25 cellular contexts compared by ENCODE assay signal in genomic region chr20:15611579-15611978, GRCh38.
"Had no signal": no experiment of that assay in that cellular context is flagged by ENCODE, and none has a peak within 500 bp of the region (broad histone marks: within the 10 kb centered on the region; RNA-seq: fewer than 3 reads in every experiment).

No MANE protein-coding gene starts in this region.

- H3K36me3 ChIP-seq: colonic mucosa, esophagus squamous epithelium, gastrocnemius medialis, heart left ventricle, left lung, lower lobe of right lung had no signal

- H3K27me3 ChIP-seq: colonic mucosa, esophagus squamous epithelium, gastrocnemius medialis, heart left ventricle, hepatocyte, left lung had no signal

- H3K4me1 ChIP-seq: colonic mucosa, esophagus squamous epithelium, gastrocnemius medialis, left lung had no signal

- H3K4me3 ChIP-seq: colonic mucosa, esophagus squamous epithelium, gastrocnemius medialis, heart left ventricle, hepatocyte, left lung, lower lobe of right lung, mucosa of descending colon had no signal

- H3K9me3 ChIP-seq: colonic mucosa, esophagus squamous epithelium, gastrocnemius medialis, heart left ventricle, left lung, lower lobe of right lung, mucosa of descending colon had no signal

- DNase-seq: colonic mucosa; cortex of kidney; effector CD8-positive, alpha-beta T cell; effector memory CD8-positive, alpha-beta T cell; endodermal cell; erythroblast; esophagus squamous epithelium; foreskin fibroblast; foreskin melanocyte; gastrocnemius medialis; heart left ventricle; hypothalamus; immature natural killer cell; islet precursor cell; kidney; kidney glomerular epithelial cell; left colon; left lung; left ventricle myocardium superior; lower lobe of right lung; mesenchymal stem cell; mucosa of descending colon; naive B cell; naive thymus-derived CD8-positive, alpha-beta T cell had no signal
